In genomic region chr7:7408001-7408770, GRCh38 we compare ENCODE assay signal across 28 cellular contexts.
DNase-seq lines count a peak whose midpoint lies in the region; ATAC-seq, FAIRE-seq and TF ChIP-seq lines count a peak whose summit lies in the region.
"Had no signal": no experiment of that assay in that cellular context is flagged by ENCODE, and none has a peak within 500 bp of the region (broad histone marks: within the 10 kb centered on the region; RNA-seq: fewer than 3 reads in every experiment).

No MANE protein-coding gene starts in this region.

- peaks cover 3 to 32% of the 10 kb centered on the region in 2 donors for H3K27me3 Mint-ChIP-seq in CD8-positive, alpha-beta memory T cell
- peaks cover 0 to 2% of the 10 kb centered on the region in 2 donors for H3K27me3 Mint-ChIP-seq in T-cell
- H3K27me3 Mint-ChIP-seq: stimulated activated memory B cell treated with anti-CD40 and anti-IgM and Interleukin-4, amounts not matched to agents 10 μg/mL and 1 μg/mL and 100 μg/mL, for 72 hours had no signal

- H3K36me3 ChIP-seq in bronchial epithelial cell (ENCODE audit: control insufficient read depth, insufficient read depth, low read length) (no peaks in the 10 kb centered on the region), kidney (ENCODE audit: control insufficient read depth in 1 of 2, insufficient read depth in 2 of 2, low read length in 2 of 2) (no peaks in the 10 kb centered on the region)
- H3K36me3 ChIP-seq in CD8-positive, alpha-beta memory T cell (ENCODE audit: insufficient read depth, low read length), result no peaks in the 10 kb centered on the region
- H3K36me3 ChIP-seq: adrenal gland, right atrium auricular region had no signal

- peaks cover 0 to 8% (median 5%) of the 10 kb centered on the region in 3 donors for H3K4me1 Mint-ChIP-seq in CD8-positive, alpha-beta memory T cell
- peaks cover 4 to 10% (median 10%) of the 10 kb centered on the region in 3 donors for H3K4me1 Mint-ChIP-seq in T-cell
- H3K4me1 Mint-ChIP-seq: activated CD8-positive, alpha-beta memory T cell treated with anti-CD3 and anti-CD28 coated beads, Interleukin-2, amount 10 ng/mL, durations not matched to agents 7 days and 5 days; brain; stimulated activated memory B cell treated with anti-CD40 and anti-IgM and Interleukin-4, amounts not matched to agents 10 μg/mL and 1 μg/mL and 100 μg/mL, for 72 hours had no signal

- no peaks in the 10 kb centered on the region for H3K4me1 ChIP-seq in kidney (ENCODE audit: control insufficient read depth in 1 of 2, insufficient read depth in 1 of 2, low read depth in 1 of 2, low read length in 2 of 2)
- H3K4me1 ChIP-seq in CD8-positive, alpha-beta memory T cell (ENCODE audit: insufficient read depth, low read length), result no peaks in the 10 kb centered on the region
- H3K4me1 ChIP-seq: adrenal gland, right atrium auricular region, testis had no signal

- TF ChIP-seq CTCF in bronchial epithelial cell (IDR thresholded peaks at IDR 0.05; ENCODE audit: insufficient read depth, low read length, severe bottlenecking) (no peak), kidney (IDR thresholded peaks at IDR 0.05; ENCODE audit: borderline replicate concordance, extremely low read depth, insufficient read depth) (no peak)

- H3K4me3 ChIP-seq in bronchial epithelial cell (ENCODE audit: low read depth, low read length), result no peak overlapping the region
- H3K4me3 ChIP-seq in kidney (ENCODE audit: low read length in 2 of 2), result no peak overlapping the region
- H3K4me3 ChIP-seq in CD8-positive, alpha-beta memory T cell (ENCODE audit: low read length), result no peak overlapping the region
- H3K4me3 ChIP-seq: adrenal gland, right atrium auricular region, SK-N-MC, testis had no signal

- no peak overlapping the region for H3K4me3 Mint-ChIP-seq in CD8-positive, alpha-beta memory T cell
- no peak overlapping the region for H3K4me3 Mint-ChIP-seq in T-cell
- H3K4me3 Mint-ChIP-seq: activated CD4-positive, alpha-beta T cell treated with anti-CD3 and anti-CD28 coated beads, Interleukin-2, amount 10 ng/mL, durations not matched to agents 7 days and 5 days; activated CD8-positive, alpha-beta memory T cell treated with anti-CD3 and anti-CD28 coated beads, Interleukin-2, amount 10 ng/mL, durations not matched to agents 7 days and 5 days; activated T-cell treated with anti-CD3 and anti-CD28 coated beads, Interleukin-2, amount 50 U/mL, for 72 hours; brain; stimulated activated memory B cell treated with anti-CD40 and anti-IgM and Interleukin-4, amounts not matched to agents 10 μg/mL and 1 μg/mL and 100 μg/mL, for 72 hours had no signal

- POLR2A ChIA-PET in CD8-positive, alpha-beta memory T cell (lab: Charles Lee), result no interaction called here
- POLR2A ChIA-PET in T-cell (lab: Charles Lee), result no interaction called here

- H3K27ac ChIP-seq in kidney (ENCODE audit: low read depth in 2 of 2, low read length in 2 of 2), result no peak overlapping the region
- H3K27ac ChIP-seq in CD8-positive, alpha-beta memory T cell (ENCODE audit: low read depth, low read length), result no peak overlapping the region
- H3K27ac ChIP-seq: adrenal gland, right atrium auricular region, SK-N-MC, testis, VCaP had no signal

- H3K9me3 ChIP-seq in kidney (ENCODE audit: control insufficient read depth in 1 of 2, low read length in 2 of 2), result no peaks in the 10 kb centered on the region
- H3K9me3 ChIP-seq in CD8-positive, alpha-beta memory T cell (ENCODE audit: low read length), result no peaks in the 10 kb centered on the region
- H3K9me3 ChIP-seq: testis had no signal

- no peak overlapping the region for H3K27ac Mint-ChIP-seq in CD8-positive, alpha-beta memory T cell
- H3K27ac Mint-ChIP-seq in T-cell, result no peak overlapping the region
- H3K27ac Mint-ChIP-seq: activated CD4-positive, alpha-beta T cell treated with anti-CD3 and anti-CD28 coated beads, Interleukin-2, amount 10 ng/mL, durations not matched to agents 7 days and 5 days; activated CD8-positive, alpha-beta memory T cell treated with anti-CD3 and anti-CD28 coated beads, Interleukin-2, amount 10 ng/mL, durations not matched to agents 7 days and 5 days; activated T-cell treated with anti-CD3 and anti-CD28 coated beads, Interleukin-2, amount 50 U/mL, for 72 hours; brain; stimulated activated memory B cell treated with anti-CD40 and anti-IgM and Interleukin-4, amounts not matched to agents 10 μg/mL and 1 μg/mL and 100 μg/mL, for 72 hours had no signal

- DNase-seq in HPDE6-E6E7 (ENCODE audit: extremely low spot score) (peak; percentile 28), bronchial epithelial cell (ENCODE audit: low read depth) (peak; percentile 71), kidney (no peak), renal cortical epithelial cell (ENCODE audit: low read depth) (peak; percentile 55), T-cell (no peak), KBM-7 (no peak)
- no peak for DNase-seq in CD8-positive, alpha-beta memory T cell
- DNase-seq: activated CD4-positive, alpha-beta T cell treated with anti-CD3 and anti-CD28 coated beads, Interleukin-2, amount 10 ng/mL, durations not matched to agents 7 days and 5 days; activated CD8-positive, alpha-beta memory T cell treated with anti-CD3 and anti-CD28 coated beads, Interleukin-2, amount 10 ng/mL, durations not matched to agents 7 days and 5 days; activated naive CD4-positive, alpha-beta T cell treated with Interleukin-2 at 50 U/mL for 16 hours; activated T-cell treated with anti-CD3 and anti-CD28 coated beads, Interleukin-2, amount 50 U/mL, for 72 hours; adrenal gland; C1 segment of cervical spinal cord; effector CD8-positive, alpha-beta T cell; MV-4-11; NCI-H1694; NCI-H2171 treated with DMSO at 0.1 percent for 48 hours; NCI-H524; occipital lobe; stimulated activated CD4-positive, alpha-beta T cell treated with anti-CD3 and anti-CD28 coated beads, Interleukin-4, amount 100 ng/mL, for 1 hour; testis had no signal

- peaks cover 0 to 10% (median 8%) of the 10 kb centered on the region in 5 donors for H3K9me3 Mint-ChIP-seq in CD8-positive, alpha-beta memory T cell
- peaks cover 0 to 12% (median 5%) of the 10 kb centered on the region in 3 donors for H3K9me3 Mint-ChIP-seq in T-cell

- in situ Hi-C loops in KBM-7 (cut with MboI; ENCODE audit: low pct_unique_long_range_greater_than_20kb, low sequenced_read_pairs), result no loop called here

- intact Hi-C loops in kidney (cut with DNase I), result no loop called here

- CTCF ChIA-PET in CD8-positive, alpha-beta memory T cell (lab: Charles Lee), result interaction anchor here (1.4 kb wide), 1 partner anchor 16 kb away, joined by 3 read pairs; no protein-coding TSS in a partner anchor
- CTCF ChIA-PET in T-cell (lab: Charles Lee), result no interaction called here

- H3K27me3 ChIP-seq in bronchial epithelial cell (ENCODE audit: control insufficient read depth, insufficient read depth, low read length), result no peaks in the 10 kb centered on the region
- H3K27me3 ChIP-seq in CD8-positive, alpha-beta memory T cell (ENCODE audit: insufficient read depth, low read length, poor library complexity, severe bottlenecking), result no peaks in the 10 kb centered on the region
- H3K27me3 ChIP-seq: adrenal gland, right atrium auricular region, testis had no signal

- ATAC-seq in GM18505 (IDR thresholded peaks at IDR 0.05; ENCODE audit: unreplicated experiment), result no peak
- no peak for ATAC-seq in T-cell (replicated peaks in 1 of 4)
- ATAC-seq: activated CD8-positive, alpha-beta memory T cell treated with anti-CD3 and anti-CD28 coated beads, Interleukin-2, amount 10 ng/mL, durations not matched to agents 7 days and 5 days; activated T-cell treated with anti-CD3 and anti-CD28 coated beads, Interleukin-2, amount 50 U/mL, for 72 hours; stimulated activated memory B cell treated with anti-CD40 and anti-IgM and Interleukin-4, amounts not matched to agents 10 μg/mL and 1 μg/mL and 100 μg/mL, for 72 hours had no signal

- TF ChIP-seq POLR2A in GM18505 (IDR thresholded peaks at IDR 0.05; ENCODE audit: borderline replicate concordance, extremely low read depth, insufficient read depth, insufficient read length), result no peak

- peaks cover 0 to 12% (median 0%) of the 10 kb centered on the region in 3 donors for H3K36me3 Mint-ChIP-seq in CD8-positive, alpha-beta memory T cell
- peaks cover 8% of the 10 kb centered on the region for H3K36me3 Mint-ChIP-seq in T-cell
- H3K36me3 Mint-ChIP-seq: brain had no signal

- no peak overlapping the region for H3K9ac ChIP-seq in kidney (ENCODE audit: low read length in 2 of 2)

- FAIRE-seq in bronchial epithelial cell (lab: Jason Lieb, UNC), result no peak
- peak; percentile 35 for FAIRE-seq in kidney (lab: Jason Lieb, UNC)
- FAIRE-seq: D721Med had no signal

Comparison
In these comparisons a context has a peak if more than half of its experiments do, and no peak if none do; other contexts are left out.
1. DNase-seq: peak in HPDE6-E6E7 (single experiment), bronchial epithelial cell (single experiment) and renal cortical epithelial cell (single experiment); none in kidney (single experiment), CD8-positive, alpha-beta memory T cell (0 of 5), T-cell (0 of 34) and KBM-7 (single experiment).